Comparison of ENCODE assay signal across 1 cellular context in the genomic region with DNA sequence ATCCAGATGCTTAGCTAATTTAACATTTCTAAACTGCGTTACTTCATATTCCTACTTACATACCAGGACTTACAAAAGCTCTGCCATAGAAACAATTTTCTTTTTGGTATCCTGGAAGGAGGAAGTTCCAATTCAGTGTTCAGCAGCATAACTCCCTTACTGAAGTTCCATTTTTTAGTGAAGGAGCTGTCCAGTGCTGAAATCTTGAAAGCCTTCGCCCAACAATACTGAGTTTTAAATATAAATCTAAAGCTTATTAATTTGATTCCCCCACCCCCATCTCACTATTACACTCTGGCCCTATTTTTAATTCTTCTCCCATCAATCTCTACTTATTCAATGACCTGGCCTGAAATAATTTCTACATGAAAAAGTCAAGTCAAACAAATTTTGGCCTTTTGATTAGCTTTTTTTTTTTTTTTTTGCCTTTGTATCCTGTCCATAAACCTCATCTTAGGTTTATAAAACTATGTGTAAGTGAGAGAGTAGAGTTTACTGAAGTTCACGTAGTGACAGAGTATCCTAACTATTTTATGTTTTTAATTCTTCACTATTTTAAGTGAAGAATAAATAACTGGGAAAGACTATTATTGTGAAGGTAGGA.
TF ChIP-seq lines count a peak whose summit lies in the region.

No MANE protein-coding gene starts in this region.

TF ChIP-seq in HCT116, 20 proteins besides CTCF, POLR2A, EP300 and RAD21 (continued from another document):
- TF ChIP-seq, protein P1, sequence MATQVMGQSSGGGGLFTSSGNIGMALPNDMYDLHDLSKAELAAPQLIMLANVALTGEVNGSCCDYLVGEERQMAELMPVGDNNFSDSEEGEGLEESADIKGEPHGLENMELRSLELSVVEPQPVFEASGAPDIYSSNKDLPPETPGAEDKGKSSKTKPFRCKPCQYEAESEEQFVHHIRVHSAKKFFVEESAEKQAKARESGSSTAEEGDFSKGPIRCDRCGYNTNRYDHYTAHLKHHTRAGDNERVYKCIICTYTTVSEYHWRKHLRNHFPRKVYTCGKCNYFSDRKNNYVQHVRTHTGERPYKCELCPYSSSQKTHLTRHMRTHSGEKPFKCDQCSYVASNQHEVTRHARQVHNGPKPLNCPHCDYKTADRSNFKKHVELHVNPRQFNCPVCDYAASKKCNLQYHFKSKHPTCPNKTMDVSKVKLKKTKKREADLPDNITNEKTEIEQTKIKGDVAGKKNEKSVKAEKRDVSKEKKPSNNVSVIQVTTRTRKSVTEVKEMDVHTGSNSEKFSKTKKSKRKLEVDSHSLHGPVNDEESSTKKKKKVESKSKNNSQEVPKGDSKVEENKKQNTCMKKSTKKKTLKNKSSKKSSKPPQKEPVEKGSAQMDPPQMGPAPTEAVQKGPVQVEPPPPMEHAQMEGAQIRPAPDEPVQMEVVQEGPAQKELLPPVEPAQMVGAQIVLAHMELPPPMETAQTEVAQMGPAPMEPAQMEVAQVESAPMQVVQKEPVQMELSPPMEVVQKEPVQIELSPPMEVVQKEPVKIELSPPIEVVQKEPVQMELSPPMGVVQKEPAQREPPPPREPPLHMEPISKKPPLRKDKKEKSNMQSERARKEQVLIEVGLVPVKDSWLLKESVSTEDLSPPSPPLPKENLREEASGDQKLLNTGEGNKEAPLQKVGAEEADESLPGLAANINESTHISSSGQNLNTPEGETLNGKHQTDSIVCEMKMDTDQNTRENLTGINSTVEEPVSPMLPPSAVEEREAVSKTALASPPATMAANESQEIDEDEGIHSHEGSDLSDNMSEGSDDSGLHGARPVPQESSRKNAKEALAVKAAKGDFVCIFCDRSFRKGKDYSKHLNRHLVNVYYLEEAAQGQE (IDR thresholded peaks at IDR 0.05; ENCODE audit: low read depth): peak; percentile 69
